In the genomic region with DNA sequence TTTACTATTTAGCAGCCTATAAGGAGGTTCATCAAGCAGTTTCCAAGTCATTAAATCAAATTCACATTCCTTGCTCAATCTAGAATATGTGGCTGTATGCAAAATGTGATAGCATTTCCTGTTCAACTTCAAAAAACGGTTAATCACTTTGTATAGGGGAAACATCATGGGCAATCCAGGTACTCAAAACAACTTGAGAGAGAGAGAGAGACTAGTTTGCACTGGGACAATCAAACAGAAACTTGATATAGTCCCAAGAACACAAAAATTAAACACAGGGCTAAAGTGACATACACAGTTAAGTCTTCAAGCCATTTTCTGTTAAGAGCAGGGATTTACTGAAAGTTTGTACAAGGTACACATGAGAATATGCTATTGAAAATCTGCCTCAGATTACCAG, we compare ENCODE assay signal across 1 cellular context.
TF ChIP-seq lines count a peak whose summit lies in the region.

No MANE protein-coding gene starts in this region.

TF ChIP-seq in HepG2, 621 proteins besides CTCF, POLR2A, EP300 and RAD21:
- 0 out of 2 replicates have a peak, but pooled peaks have one; percentile 13 for TF ChIP-seq GLI4 (CRISPR knock-in tag; IDR thresholded peaks at IDR 0.05; ENCODE audit: borderline replicate concordance)
- 0 out of 2 replicates have a peak, but pooled peaks have one; percentile 24 for TF ChIP-seq ZNF792 (CRISPR knock-in tag; IDR thresholded peaks at IDR 0.05)
- TF ChIP-seq ZNF354B (CRISPR knock-in tag; IDR thresholded peaks at IDR 0.05) = no peak
- 0 out of 2 replicates have a peak, but pooled peaks have one; percentile 15 for TF ChIP-seq RFX3 (CRISPR knock-in tag; IDR thresholded peaks at IDR 0.05)
- TF ChIP-seq, protein P1, sequence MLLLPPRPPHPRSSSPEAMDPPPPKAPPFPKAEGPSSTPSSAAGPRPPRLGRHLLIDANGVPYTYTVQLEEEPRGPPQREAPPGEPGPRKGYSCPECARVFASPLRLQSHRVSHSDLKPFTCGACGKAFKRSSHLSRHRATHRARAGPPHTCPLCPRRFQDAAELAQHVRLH (CRISPR knock-in tag; IDR thresholded peaks at IDR 0.05; ENCODE audit: borderline replicate concordance, low read depth) = 0 out of 2 replicates have a peak, but pooled peaks have one; percentile 25
